8 cellular contexts compared by ENCODE assay signal in genomic region chr14:37246427-37246829, GRCh38. TPM values are rescaled to one million over a fixed set of nuclear protein-coding genes. Genes with fewer than 3 reads are reported as not detected.
DNase-seq lines count a peak whose midpoint lies in the region; ATAC-seq and TF ChIP-seq lines count a peak whose summit lies in the region.

No MANE protein-coding gene starts in this region.

- ATAC-seq in GM18520 (IDR thresholded peaks at IDR 0.05; ENCODE audit: unreplicated experiment) (peak; percentile 43), WTC11 (0 out of 2 replicates have a peak, but pooled peaks have one; percentile 38), HG03378 (IDR thresholded peaks at IDR 0.05; ENCODE audit: unreplicated experiment) (no peak)

- no peaks in the 10 kb centered on the region for H3K9me3 Mint-ChIP-seq in WTC11

- CTCF ChIA-PET in WTC11 (lab: Charles Lee), result interaction anchor here (0.9 kb wide), 1 partner anchor 345 kb away, joined by 5 read pairs; no protein-coding TSS in a partner anchor

- TF ChIP-seq CTCF in WTC11 (IDR thresholded peaks at IDR 0.05) (peak; percentile 50), transverse colon (IDR thresholded peaks at IDR 0.05) (peak; percentile 73 to 83 (median 78))

- no peaks in the 10 kb centered on the region for H3K27me3 ChIP-seq in transverse colon

- H3K27me3 Mint-ChIP-seq in WTC11 (ENCODE audit: low read depth), result no peaks in the 10 kb centered on the region

- intact Hi-C loops in transverse colon (cut with DNase I; ENCODE audit: low total_unique reads), result no loop called here

- H3K9me3 ChIP-seq in transverse colon, result no peaks in the 10 kb centered on the region

- POLR2A ChIA-PET in WTC11 (lab: Charles Lee), result no interaction called here

- no peaks in the 10 kb centered on the region for H3K36me3 Mint-ChIP-seq in WTC11

- no peak overlapping the region for H3K27ac ChIP-seq in transverse colon

- no peak overlapping the region for H3K27ac Mint-ChIP-seq in WTC11

- no peak overlapping the region for H3K4me3 Mint-ChIP-seq in WTC11

- peaks cover 0 to 9% (median 0%) of the 10 kb centered on the region in 4 donors for H3K4me1 ChIP-seq in transverse colon

- DNase-seq in AG20443 (ENCODE audit: low spot score), result peak; percentile 35
- DNase-seq in NCI-H187 (lab: John Stamatoyannopoulos, UW), result peak; percentile 33 to 39
- no peak for DNase-seq in WTC11 (ENCODE audit: low spot score)
- DNase-seq in iPS-NIHi7 (ENCODE audit: extremely low spot score), result peak; percentile 26
- DNase-seq in transverse colon, result no peak
- no peak for DNase-seq in effector CD4-positive, alpha-beta T cell

- TF ChIP-seq POLR2A in transverse colon (IDR thresholded peaks at IDR 0.05), result no peak

- in situ Hi-C loops in transverse colon (cut with MboI; ENCODE audit: low pct_ligation_motif_present in 1 of 4, low pct_unique_long_range_greater_than_20kb in 1 of 4, low sequenced_read_pairs in 3 of 4), result loop anchor here in 3 of 4 donors (10.0 kb wide), 3 partner anchors 338 to 628 kb away; no protein-coding TSS in a partner anchor

- H3K36me3 ChIP-seq in transverse colon, result no peaks in the 10 kb centered on the region

- no peak overlapping the region for H3K4me3 ChIP-seq in transverse colon

- no peak for TF ChIP-seq EP300 in transverse colon (IDR thresholded peaks at IDR 0.05; ENCODE audit: low read depth)

- H3K4me1 Mint-ChIP-seq in WTC11, result no peaks in the 10 kb centered on the region

TF ChIP-seq in WTC11, 78 proteins besides CTCF, POLR2A, EP300 and RAD21:
- TF ChIP-seq FOXP1 (CRISPR knock-in tag; IDR thresholded peaks at IDR 0.05; ENCODE audit: borderline replicate concordance) (no peak), NFATC4 (CRISPR knock-in tag; IDR thresholded peaks at IDR 0.05) (no peak), ZNF121 (CRISPR knock-in tag; IDR thresholded peaks at IDR 0.05) (no peak)

RNA-seq across cellular contexts. Expression of gene MIPOL1, which starts 48.7 kb away (rescaled TPM):
- total RNA-seq in WTC11 (2021) (12.0 to 13.1 TPM (median 12.3 TPM) in 3 replicates), transverse colon (10 to 100 TPM in 3 of 4 donors, 1 to 10 TPM in 1; 4.8 to 21.5 (median 11.8) TPM)

Comparison
In these comparisons a context has a peak if more than half of its experiments do, and no peak if none do; other contexts are left out.
1. DNase-seq: peak in AG20443 (single experiment), NCI-H187 (2 of 2) and iPS-NIHi7 (single experiment); none in WTC11 (single experiment), transverse colon (single experiment) and effector CD4-positive, alpha-beta T cell (single experiment).